11 cellular contexts compared by ENCODE assay signal in genomic region chr3:4416961-4417360, GRCh38. TPM values are rescaled to one million over a fixed set of nuclear protein-coding genes. Genes with fewer than 3 reads are reported as not detected.
DNase-seq lines count a peak whose midpoint lies in the region; TF ChIP-seq lines count a peak whose summit lies in the region.
"Had no signal": no experiment of that assay in that cellular context is flagged by ENCODE, and none has a peak within 500 bp of the region (broad histone marks: within the 10 kb centered on the region; RNA-seq: fewer than 3 reads in every experiment).

No MANE protein-coding gene starts in this region.

- POLR2A ChIA-PET in MCF 10A (lab: Yijun Ruan, JAX) = interaction anchor here (0.7 to 1.9 kb wide), 9 partner anchors 15 to 217 kb away, joined by 3 to 16 read pairs (median 4); partner anchors contain the start of genes ITPR1 and SUMF1

- H3K27me3 Mint-ChIP-seq in MCF 10A (ENCODE audit: insufficient read depth, unreplicated experiment) = no peaks in the 10 kb centered on the region
- H3K27me3 Mint-ChIP-seq: activated CD4-positive, alpha-beta T cell treated with anti-CD3 and anti-CD28 coated beads for 36 hours had no signal

- no peak overlapping the region for H3K23ac ChIP-seq in mesenchymal stem cell (ENCODE audit: low read length in 2 of 2)

- H3K4me1 ChIP-seq in BE2C (peaks cover 6% of the 10 kb centered on the region; the same call in 1 of the 2 replicates), mesenchymal stem cell (ENCODE audit: control insufficient read depth, insufficient read depth, low read depth, low read length) (peaks cover 15% of the 10 kb centered on the region)

- no peaks in the 10 kb centered on the region for H3K9me3 Mint-ChIP-seq in MCF 10A (ENCODE audit: unreplicated experiment)

- peaks cover 10% of the 10 kb centered on the region for H3K36me3 Mint-ChIP-seq in MCF 10A (ENCODE audit: insufficient read depth, unreplicated experiment)

- H2BK120ac ChIP-seq in mesenchymal stem cell (ENCODE audit: low read depth, low read length) = no peak overlapping the region

- H3K4me2 ChIP-seq in mesenchymal stem cell (ENCODE audit: low read length, poor library complexity, severe bottlenecking) = no peak overlapping the region

- H3K4me3 Mint-ChIP-seq in MCF 10A (ENCODE audit: unreplicated experiment) = no peak overlapping the region
- H3K4me3 Mint-ChIP-seq: activated CD4-positive, alpha-beta T cell treated with anti-CD3 and anti-CD28 coated beads for 36 hours had no signal

- DNase-seq in BE2C (peak; percentile 84), HT1080 (ENCODE audit: low read depth) (peak; percentile 99), MCF 10A (ENCODE audit: unreplicated experiment) (peak; percentile 100), mesenchymal stem cell (peak; percentile 53), GM20000 (ENCODE audit: low spot score) (no peak), NCI-H748 (lab: John Stamatoyannopoulos, UW; ENCODE audit: unreplicated experiment) (no peak)
- no peak for DNase-seq in stimulated activated naive CD4-positive, alpha-beta T cell (lab: John Stamatoyannopoulos, UW)
- no peak for DNase-seq in activated CD4-positive, CD25-positive, alpha-beta regulatory T cell treated with anti-CD3 and anti-CD28 coated beads, Interleukin-2, amount 50 U/mL, for 72 hours
- DNase-seq: activated CD4-positive, alpha-beta T cell treated with anti-CD3 and anti-CD28 coated beads for 36 hours; midbrain; NCI-H526 had no signal

- peak overlapping the region; percentile 44 for H3K27ac Mint-ChIP-seq in MCF 10A (ENCODE audit: low read depth, unreplicated experiment)
- H3K27ac Mint-ChIP-seq: activated CD4-positive, alpha-beta T cell treated with anti-CD3 and anti-CD28 coated beads for 36 hours had no signal

- no peak overlapping the region for H3K4ac ChIP-seq in mesenchymal stem cell (ENCODE audit: low read depth in 1 of 2, low read length in 2 of 2)

- H3K4me3 ChIP-seq in BE2C (ENCODE audit: low read depth, low read length) = no peak overlapping the region
- no peak overlapping the region for H3K4me3 ChIP-seq in mesenchymal stem cell (ENCODE audit: insufficient read depth in 1 of 2, low read depth in 1 of 2, low read length in 2 of 2)

- H2AK5ac ChIP-seq in mesenchymal stem cell (ENCODE audit: low read length, severe bottlenecking) = no peak overlapping the region

- H3K18ac ChIP-seq in mesenchymal stem cell (ENCODE audit: low read depth in 1 of 2, low read length in 2 of 2) = no peak overlapping the region

- no peak overlapping the region for H2AFZ ChIP-seq in mesenchymal stem cell (ENCODE audit: low read depth, low read length)

- 87% methylated on average over 6 of the region's 6 CpGs for WGBS in mesenchymal stem cell

- H3K79me1 ChIP-seq in mesenchymal stem cell (replicated peaks; ENCODE audit: low read length, poor library complexity, severe bottlenecking) = peaks cover 7% of the 10 kb centered on the region

- no peaks in the 10 kb centered on the region for H3K27me3 ChIP-seq in BE2C
- H3K27me3 ChIP-seq in mesenchymal stem cell (ENCODE audit: control insufficient read depth in 1 of 2, insufficient read depth in 1 of 2, low read length in 2 of 2) = no peaks in the 10 kb centered on the region

- no peak overlapping the region for H2BK5ac ChIP-seq in mesenchymal stem cell (ENCODE audit: low read depth, low read length, poor library complexity, severe bottlenecking)

- H4K91ac ChIP-seq in mesenchymal stem cell (ENCODE audit: low read length) = peak overlapping the region; percentile 3

- H2BK12ac ChIP-seq in mesenchymal stem cell (ENCODE audit: low read length in 2 of 2) = no peak overlapping the region

- H3K9me3 ChIP-seq in BE2C = no peaks in the 10 kb centered on the region
- no peaks in the 10 kb centered on the region for H3K9me3 ChIP-seq in mesenchymal stem cell (ENCODE audit: control insufficient read depth, low read length)

- H3K9ac ChIP-seq in mesenchymal stem cell (ENCODE audit: low read length) = no peak overlapping the region

- no peak overlapping the region for H3K14ac ChIP-seq in mesenchymal stem cell (ENCODE audit: low read length in 2 of 2)

- H3K36me3 ChIP-seq in BE2C = no peaks in the 10 kb centered on the region
- H3K36me3 ChIP-seq in mesenchymal stem cell (ENCODE audit: control insufficient read depth in 1 of 2, insufficient read depth in 2 of 2, low read depth in 1 of 2, low read length in 2 of 2) = peaks cover 0 to 4% of the 10 kb centered on the region in 2 experiments

- H2BK15ac ChIP-seq in mesenchymal stem cell (ENCODE audit: low read depth, poor library complexity, severe bottlenecking) = no peak overlapping the region

- peak overlapping the region; percentile 64 for H3K27ac ChIP-seq in mesenchymal stem cell (ENCODE audit: low read length, poor library complexity, severe bottlenecking)

- no TSS peak for BruUV-seq in MCF 10A (replicated peaks; lab: Mats Ljungman, UMichigan)

- intact Hi-C loops in MCF 10A (cut with micrococcal nuclease) = loop anchor here (2.0 to 5.0 kb wide), 3 partner anchors 55 to 215 kb away; partner anchors contain the start of gene ITPR1

- CTCF ChIA-PET in MCF 10A (lab: Yijun Ruan, JAX) = interaction anchor here (0.6 to 1.7 kb wide), 7 partner anchors 12 to 1216 kb away, joined by 3 to 10 read pairs (median 3); no protein-coding TSS in a partner anchor

- no peak for TF ChIP-seq CTCF in BE2C (IDR thresholded peaks at IDR 0.05; ENCODE audit: low read depth, low read length)
- TF ChIP-seq CTCF in MCF 10A (IDR thresholded peaks at IDR 0.05; ENCODE audit: unreplicated experiment) = no peak
- no peak for TF ChIP-seq CTCF in GM20000 (IDR thresholded peaks at IDR 0.05; ENCODE audit: extremely low read depth, missing control alignments)

- H3K4me1 Mint-ChIP-seq in MCF 10A (ENCODE audit: insufficient read depth, unreplicated experiment) = peaks cover 14% of the 10 kb centered on the region

- no peak overlapping the region for H4K8ac ChIP-seq in mesenchymal stem cell (ENCODE audit: low read length)

RNA-seq across cellular contexts. Expression of gene SUMF1, which starts 50.1 kb away (rescaled TPM):
- polyA plus RNA-seq in BE2C (2012; ENCODE audit: insufficient read depth, insufficient read length, low read depth) = 2.4 TPM
- 34.4 and 37.5 TPM in 2 replicates for total RNA-seq in HT1080 (2014; rRNA removed; shearing (Covaris generic))
- 50.9 and 52.1 TPM in 2 replicates for polyA plus RNA-seq in HT1080 (2015; cell fraction: cytosol; rRNA removed)
- polyA plus RNA-seq in HT1080 (2015; cell fraction: nucleus; rRNA removed) = 49.4 and 49.7 TPM in 2 replicates
- 11.8 and 18.9 TPM in 2 replicates for total RNA-seq in MCF 10A (2022)
- polyA plus RNA-seq in mesenchymal stem cell (2013, experiment 1 of 2) = 35.5 TPM
- 37.0 TPM for polyA plus RNA-seq in mesenchymal stem cell (2013, experiment 2 of 2)

Comparison
In these comparisons a context has a peak if more than half of its experiments do, and no peak if none do; other contexts are left out.
1. DNase-seq: peak in BE2C (single experiment), HT1080 (single experiment), MCF 10A (single experiment) and mesenchymal stem cell (single experiment); none in stimulated activated naive CD4-positive, alpha-beta T cell (0 of 6), GM20000 (single experiment), activated CD4-positive, CD25-positive, alpha-beta regulatory T cell treated with anti-CD3 and anti-CD28 coated beads, Interleukin-2, amount 50 U/mL, for 72 hours (single experiment) and NCI-H748 (single experiment).